17 cellular contexts compared by ENCODE assay signal in genomic region chr12:120670667-120671066, GRCh38.
A peak's percentile ranks its signal among the peaks of the same experiment; 100 is the strongest.
DNase-seq lines count a peak whose midpoint lies in the region; ATAC-seq and TF ChIP-seq lines count a peak whose summit lies in the region.
"Had no signal": no experiment of that assay in that cellular context is flagged by ENCODE, and none has a peak within 500 bp of the region (broad histone marks: within the 10 kb centered on the region; RNA-seq: fewer than 3 reads in every experiment).

No MANE protein-coding gene starts in this region.

- peak overlapping the region in 9 of 11 experiments; percentile 76 to 98 (median 91); a peak in 18 of 22 replicates for H3K27ac ChIP-seq in BLaER1 treated with 17β-estradiol and CSF1 and Interleukin-3, amounts not matched to agents 10 nM and 100 nM
- no peak overlapping the region for H3K27ac ChIP-seq in HEK293 (ENCODE audit: extremely low read depth, low read depth, low read length)

- peak overlapping the region in 8 of 11 experiments; percentile 75 to 86 (median 82); a peak in 17 of 22 replicates for H3K9ac ChIP-seq in BLaER1 treated with 17β-estradiol and CSF1 and Interleukin-3, amounts not matched to agents 10 nM and 100 nM

- peak overlapping the region; percentile 66 to 95 (median 80); a peak in 19 of 22 replicates for H3K4me2 ChIP-seq in BLaER1 treated with 17β-estradiol and CSF1 and Interleukin-3, amounts not matched to agents 10 nM and 100 nM

- ATAC-seq in GM21825 (IDR thresholded peaks at IDR 0.05; ENCODE audit: unreplicated experiment) (no peak), GM18519 (IDR thresholded peaks at IDR 0.05; ENCODE audit: low FRiP score, unreplicated experiment) (no peak)
- ATAC-seq: SK-N-SH treated with all-trans-retinoic acid at 6 μM for 48 hours had no signal

- H3K36me3 ChIP-seq in BLaER1 treated with 17β-estradiol and CSF1 and Interleukin-3, amounts not matched to agents 10 nM and 100 nM = no peaks in the 10 kb centered on the region
- H3K36me3 ChIP-seq in HEK293 (ENCODE audit: control insufficient read depth in 2 of 2, insufficient read depth in 1 of 2, low read length in 2 of 2) = no peaks in the 10 kb centered on the region

- no peak overlapping the region for H3K4me3 ChIP-seq in BLaER1 treated with 17β-estradiol and CSF1 and Interleukin-3, amounts not matched to agents 10 nM and 100 nM
- no peak overlapping the region for H3K4me3 ChIP-seq in HEK293 (ENCODE audit: low read depth, low read length)

- DNase-seq in kidney tubule cell (ENCODE audit: low spot score) (peak; percentile 9), Ammon's horn (ENCODE audit: low spot score) (no peak)
- DNase-seq: CD4-positive, CD25-positive, alpha-beta regulatory T cell; DMS53; H7; Kasumi-1; NCI-H1417; NCI-H1930; NCI-H2171; NCI-H446 treated with DMSO at 0.1 percent for 48 hours; NCI-H748 treated with DMSO at 0.1 percent for 48 hours; SHP77 had no signal

- POLR2A ChIA-PET in HEK293 (lab: Yijun Ruan, JAX) = no interaction called here

- H3K27me3 ChIP-seq in BLaER1 treated with 17β-estradiol and CSF1 and Interleukin-3, amounts not matched to agents 10 nM and 100 nM = no peaks in the 10 kb centered on the region

- H3K4me1 ChIP-seq in BLaER1 treated with 17β-estradiol and CSF1 and Interleukin-3, amounts not matched to agents 10 nM and 100 nM = peaks cover 40 to 97% (median 88%) of the 10 kb centered on the region in 10 experiments
- no peaks in the 10 kb centered on the region for H3K4me1 ChIP-seq in HEK293 (ENCODE audit: control insufficient read depth, insufficient read depth, low read length)

- CTCF ChIA-PET in HEK293 (lab: Yijun Ruan, JAX) = interaction anchor here (0.6 to 3.9 kb wide), 3 partner anchors 23 to 335 kb away, joined by 3 to 23 read pairs (median 3); no protein-coding TSS in a partner anchor

- H4K20me1 ChIP-seq in BLaER1 treated with 17β-estradiol and CSF1 and Interleukin-3, amounts not matched to agents 10 nM and 100 nM = no peaks in the 10 kb centered on the region

- TF ChIP-seq CTCF in HEK293 (tag by site-specific recombination; IDR thresholded peaks at IDR 0.05) = no peak

- no peaks in the 10 kb centered on the region for H3K9me3 ChIP-seq in BLaER1 treated with 17β-estradiol and CSF1 and Interleukin-3, amounts not matched to agents 10 nM and 100 nM (replicated peaks in 1 of 11)
- H3K9me3 ChIP-seq in HEK293 (ENCODE audit: control insufficient read depth, insufficient read depth, low read depth, low read length) = no peaks in the 10 kb centered on the region

TF ChIP-seq in HEK293, 187 proteins besides CTCF, POLR2A, EP300 and RAD21:
- TF ChIP-seq YY2 (tag by site-specific recombination; IDR thresholded peaks at IDR 0.05) = no peak
- TF ChIP-seq ZNF664 (tag by site-specific recombination; IDR thresholded peaks at IDR 0.05) = 0 out of 2 replicates have a peak, but pooled peaks have one; percentile 42
- no peak for TF ChIP-seq KLF16 (tag by site-specific recombination; IDR thresholded peaks at IDR 0.05)
- TF ChIP-seq GLIS1 (tag by site-specific recombination; IDR thresholded peaks at IDR 0.05) = peak; percentile 40; the same call in 1 of the 2 replicates
